20 cellular contexts compared by ENCODE assay signal in genomic region chr4:182293836-182294235, GRCh38. TPM values are rescaled to one million over a fixed set of nuclear protein-coding genes. Genes with fewer than 3 reads are reported as not detected.
"Had no signal": no experiment of that assay in that cellular context is flagged by ENCODE, and none has a peak within 500 bp of the region (broad histone marks: within the 10 kb centered on the region; RNA-seq: fewer than 3 reads in every experiment).

No MANE protein-coding gene starts in this region.

- H3K9me3 Mint-ChIP-seq: mesothelial cell of epicardium had no signal

- H3K4me1 ChIP-seq: pancreas, tibial artery, upper lobe of right lung, vagina had no signal

- H3K27ac ChIP-seq: coronary artery, hepatocyte, pancreas, tibial artery, upper lobe of right lung, vagina had no signal

- DNase-seq: effector CD4-positive, alpha-beta T cell; foreskin melanocyte; head of caudate nucleus; islet precursor cell; natural killer cell; occipital lobe; pancreas; right cardiac atrium; stimulated activated CD4-positive, alpha-beta T cell treated with anti-CD3 and anti-CD28 coated beads, Interleukin-4, amount 100 ng/mL, for 1 hour; stimulated activated CD8-positive, alpha-beta memory T cell treated with anti-CD3 and anti-CD28 coated beads, Interleukin-4, amount 100 ng/mL, for 48 hours; stimulated activated naive CD8-positive, alpha-beta T cell treated with anti-CD3 and anti-CD28 coated beads, Interleukin-15, Interleukin-2, amounts not matched to agents 100 U/mL and 50 U/mL, for 24 hours; tibial artery; upper lobe of right lung had no signal

- H3K79me2 ChIP-seq: hepatocyte had no signal

- H2AFZ ChIP-seq: hepatocyte had no signal

- ATAC-seq: left lobe of liver; natural killer cell; pancreas; right cardiac atrium; stimulated activated naive CD8-positive, alpha-beta T cell treated with anti-CD3 and anti-CD28 coated beads, Interleukin-15, Interleukin-2, amounts not matched to agents 100 U/mL and 50 U/mL, for 24 hours; upper lobe of right lung had no signal

- H3K9me3 ChIP-seq: pancreas, tibial artery, upper lobe of right lung, vagina had no signal

- H3K4me2 ChIP-seq: hepatocyte had no signal

- H3K27ac Mint-ChIP-seq: mesothelial cell of epicardium; natural killer cell; progenitor cell of endocrine pancreas; stimulated activated effector memory CD8-positive, alpha-beta T cell treated with anti-CD3 and anti-CD28 coated beads, Interleukin-12 subunit alpha, Interleukin-12 subunit beta, amount 100 ng/mL, for 72 hours had no signal

- H3K27me3 Mint-ChIP-seq: progenitor cell of endocrine pancreas had no signal

- H3K4me1 Mint-ChIP-seq: natural killer cell; stimulated activated effector memory CD8-positive, alpha-beta T cell treated with anti-CD3 and anti-CD28 coated beads, Interleukin-12 subunit alpha, Interleukin-12 subunit beta, amount 100 ng/mL, for 72 hours had no signal

- H3K4me3 ChIP-seq: coronary artery, hepatocyte, pancreas, tibial artery, upper lobe of right lung, vagina had no signal

- H3K27me3 ChIP-seq: hepatocyte, pancreas, tibial artery, upper lobe of right lung, vagina had no signal

- H3K36me3 Mint-ChIP-seq: natural killer cell; stimulated activated effector memory CD8-positive, alpha-beta T cell treated with anti-CD3 and anti-CD28 coated beads, Interleukin-12 subunit alpha, Interleukin-12 subunit beta, amount 100 ng/mL, for 72 hours had no signal

- H3K36me3 ChIP-seq: pancreas, tibial artery, upper lobe of right lung, vagina had no signal

- H3K4me3 Mint-ChIP-seq: mesothelial cell of epicardium; natural killer cell; stimulated activated effector memory CD8-positive, alpha-beta T cell treated with anti-CD3 and anti-CD28 coated beads, Interleukin-12 subunit alpha, Interleukin-12 subunit beta, amount 100 ng/mL, for 72 hours had no signal

RNA-seq across cellular contexts. Expression of gene TENM3, which starts 50.6 kb away (rescaled TPM):
- total RNA-seq: natural killer cell had no signal
